Comparison of ENCODE assay signal across 9 cellular contexts in the genomic region with DNA sequence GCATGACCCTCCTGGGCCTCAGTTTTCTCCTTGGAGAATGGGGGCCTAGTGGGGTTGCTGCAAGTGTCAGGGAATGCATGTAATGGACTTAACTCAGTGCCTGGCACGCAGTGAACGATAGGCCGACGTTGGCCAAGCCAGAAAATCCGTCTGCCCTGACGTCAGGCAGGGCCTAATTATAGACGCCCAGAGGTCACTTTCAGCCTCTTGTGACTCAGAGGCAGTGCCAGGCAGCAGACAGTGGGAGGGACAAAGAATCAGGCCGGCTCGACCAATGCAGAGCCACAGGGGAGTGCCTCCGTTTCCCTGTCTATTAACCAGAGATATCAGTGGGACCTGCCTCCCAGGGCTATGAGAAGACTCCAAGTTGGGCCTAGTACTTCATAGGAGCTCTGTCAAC.
DNase-seq lines count a peak whose midpoint lies in the region; ATAC-seq, FAIRE-seq and TF ChIP-seq lines count a peak whose summit lies in the region.
"Had no signal": no experiment of that assay in that cellular context is flagged by ENCODE, and none has a peak within 500 bp of the region (broad histone marks: within the 10 kb centered on the region; RNA-seq: fewer than 3 reads in every experiment).

No MANE protein-coding gene starts in this region.

- H2AK5ac ChIP-seq in neuronal stem cell (ENCODE audit: low read depth, low read length), result no peak overlapping the region

- no peak for TF ChIP-seq RAD21 in A549 (conservative IDR thresholded peaks at IDR 0.05 in 1 of 2, IDR thresholded peaks at IDR 0.05 in 1 of 2)

- H3K4ac ChIP-seq in neuronal stem cell (ENCODE audit: low read length), result no peak overlapping the region

- peak overlapping the region; percentile 50 for H2AFZ ChIP-seq in neuronal stem cell (ENCODE audit: low read length)

- no peaks in the 10 kb centered on the region for H3K79me1 ChIP-seq in neuronal stem cell (ENCODE audit: low read depth, low read length)

- H3K9me3 ChIP-seq in A549 (no peaks in the 10 kb centered on the region), neuronal stem cell (replicated peaks in 1 of 2; ENCODE audit: control insufficient read depth in 2 of 2, insufficient read depth in 1 of 2, low read depth in 1 of 2, low read length in 2 of 2) (peaks cover 0 to 9% of the 10 kb centered on the region in 2 donors)

- TF ChIP-seq EP300 in A549 (IDR thresholded peaks at IDR 0.05), result no peak

- H2BK5ac ChIP-seq in neuronal stem cell (ENCODE audit: low read length), result no peak overlapping the region

- FAIRE-seq in A549 (lab: Jason Lieb, UNC), result no peak

- no peak for TF ChIP-seq POLR2A in A549 (IDR thresholded peaks at IDR 0.05; ENCODE audit: low read length)

- peaks cover 17% of the 10 kb centered on the region for H3K4me1 ChIP-seq in A549
- H3K4me1 ChIP-seq in neuronal stem cell (ENCODE audit: control insufficient read depth in 2 of 2, insufficient read depth in 1 of 2, low read depth in 1 of 2, low read length in 2 of 2), result peaks cover 12 to 28% of the 10 kb centered on the region in 2 donors

- no peak overlapping the region for H3K18ac ChIP-seq in neuronal stem cell (ENCODE audit: low read length)

- TF ChIP-seq CTCF in A549 (IDR thresholded peaks at IDR 0.05), result no peak
- TF ChIP-seq CTCF in RWPE1 (conservative IDR thresholded peaks at IDR 0.05; ENCODE audit: low read depth), result no peak

- H3K4me2 ChIP-seq in A549, result peak overlapping the region; percentile 49
- H3K4me2 ChIP-seq in neuronal stem cell (ENCODE audit: insufficient read depth, low read length, poor library complexity, severe bottlenecking), result no peak overlapping the region

- no peak overlapping the region for H4K8ac ChIP-seq in neuronal stem cell (ENCODE audit: low read depth, low read length)

- H3K14ac ChIP-seq in neuronal stem cell (ENCODE audit: low read length), result no peak overlapping the region

- 7% methylated on average over 3 of the region's 10 CpGs for WGBS in A549 (ENCODE audit: missing lambda C conversion rate)
- no CpG with 5 or more reads among the region's 10 CpGs for WGBS in neuronal stem cell (ENCODE audit: extremely low coverage in 2 of 2, insufficient read length in 2 of 2, insufficient replicate concordance in 1 of 2), 2 donors

- H3K36me3 ChIP-seq in neuronal stem cell (replicated peaks in 1 of 2; ENCODE audit: control insufficient read depth in 2 of 2, insufficient read depth in 2 of 2, low read length in 2 of 2), result no peaks in the 10 kb centered on the region
- H3K36me3 ChIP-seq: BLaER1 treated with 17β-estradiol and CSF1 and Interleukin-3, amounts not matched to agents 10 nM and 100 nM had no signal

- H3K4me3 ChIP-seq in A549 (no peak overlapping the region), neuronal stem cell (ENCODE audit: low read length in 2 of 2) (no peak overlapping the region)
- H3K4me3 ChIP-seq: BLaER1 treated with 17β-estradiol and CSF1 and Interleukin-3, amounts not matched to agents 10 nM and 100 nM had no signal

- DNase-seq in A549 (ENCODE audit: low read depth in 1 of 2, low spot score in 1 of 2) (peak; percentile 74 to 85), RWPE1 (ENCODE audit: low spot score) (peak; percentile 20), fibroblast of the conjunctiva (ENCODE audit: low read depth) (peak; percentile 40), neuronal stem cell (ENCODE audit: low spot score) (no peak), UCSD-AML1 (lab: John Stamatoyannopoulos, UW; ENCODE audit: unreplicated experiment) (no peak), HK-2 (ENCODE audit: unreplicated experiment) (no peak)

- no peak overlapping the region for H2BK120ac ChIP-seq in neuronal stem cell (ENCODE audit: low read depth, low read length)

- H3K27ac ChIP-seq in A549, result peak overlapping the region; percentile 59 to 80
- H3K27ac ChIP-seq in RWPE1, result peak overlapping the region; percentile 23
- H3K27ac ChIP-seq in neuronal stem cell (replicated peaks; ENCODE audit: low read length), result no peak overlapping the region
- H3K27ac ChIP-seq: BLaER1 treated with 17β-estradiol and CSF1 and Interleukin-3, amounts not matched to agents 10 nM and 100 nM had no signal

- H3K9ac ChIP-seq in neuronal stem cell (ENCODE audit: low read depth, low read length, poor library complexity), result no peak overlapping the region
- H3K9ac ChIP-seq: BLaER1 treated with 17β-estradiol and CSF1 and Interleukin-3, amounts not matched to agents 10 nM and 100 nM had no signal

- H3K27me3 ChIP-seq in neuronal stem cell (ENCODE audit: control insufficient read depth in 3 of 3, insufficient read depth in 3 of 3, low read depth in 1 of 3, low read length in 3 of 3), result no peaks in the 10 kb centered on the region
- H3K27me3 ChIP-seq: BLaER1 treated with 17β-estradiol and CSF1 and Interleukin-3, amounts not matched to agents 10 nM and 100 nM had no signal

- no peak overlapping the region for H4K91ac ChIP-seq in neuronal stem cell (ENCODE audit: low read depth, low read length, poor library complexity)

- CTCF ChIA-PET in A549 (lab: Yijun Ruan, JAX), result no interaction called here
- CTCF ChIA-PET in RWPE1 (lab: Yijun Ruan, JAX), result interaction anchor here (0.6 kb wide), 1 partner anchor 8 kb away, joined by 3 read pairs; no protein-coding TSS in a partner anchor

- H2BK12ac ChIP-seq in neuronal stem cell (ENCODE audit: low read length), result no peak overlapping the region

- POLR2A ChIA-PET in A549 (lab: Yijun Ruan, JAX) (no interaction called here), RWPE1 (lab: Yijun Ruan, JAX; ENCODE audit: low non-redundant PET) (no interaction called here)

- H3K23ac ChIP-seq in neuronal stem cell (ENCODE audit: low read depth, low read length, poor library complexity), result no peak overlapping the region

- no peak overlapping the region for H2BK15ac ChIP-seq in neuronal stem cell (ENCODE audit: low read length)

- peak; percentile 91 to 96 for ATAC-seq in A549
- no peak for ATAC-seq in HG02870 (IDR thresholded peaks at IDR 0.05; ENCODE audit: unreplicated experiment)
- ATAC-seq in HG03457 (IDR thresholded peaks at IDR 0.05; ENCODE audit: unreplicated experiment), result no peak

TF ChIP-seq in A549, 52 proteins besides CTCF, POLR2A, EP300 and RAD21:
- TF ChIP-seq, protein P1, sequence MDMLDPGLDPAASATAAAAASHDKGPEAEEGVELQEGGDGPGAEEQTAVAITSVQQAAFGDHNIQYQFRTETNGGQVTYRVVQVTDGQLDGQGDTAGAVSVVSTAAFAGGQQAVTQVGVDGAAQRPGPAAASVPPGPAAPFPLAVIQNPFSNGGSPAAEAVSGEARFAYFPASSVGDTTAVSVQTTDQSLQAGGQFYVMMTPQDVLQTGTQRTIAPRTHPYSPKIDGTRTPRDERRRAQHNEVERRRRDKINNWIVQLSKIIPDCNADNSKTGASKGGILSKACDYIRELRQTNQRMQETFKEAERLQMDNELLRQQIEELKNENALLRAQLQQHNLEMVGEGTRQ (IDR thresholded peaks at IDR 0.05), result no peak
- TF ChIP-seq EHF (CRISPR knock-in tag; IDR thresholded peaks at IDR 0.05) (no peak), ESRRA (IDR thresholded peaks at IDR 0.05; ENCODE audit: borderline replicate concordance, low read length) (peak; percentile 39; the same call in 1 of the 2 replicates), NR3C1 (IDR thresholded peaks at IDR 0.05) (no peak), CBX2 (IDR thresholded peaks at IDR 0.05; ENCODE audit: borderline replicate concordance, low read depth) (no peak), FOSL2 (IDR thresholded peaks at IDR 0.05) (no peak), FOSL2 (CRISPR knock-in tag; IDR thresholded peaks at IDR 0.05) (peak; percentile 74)
- TF ChIP-seq, protein P2, sequence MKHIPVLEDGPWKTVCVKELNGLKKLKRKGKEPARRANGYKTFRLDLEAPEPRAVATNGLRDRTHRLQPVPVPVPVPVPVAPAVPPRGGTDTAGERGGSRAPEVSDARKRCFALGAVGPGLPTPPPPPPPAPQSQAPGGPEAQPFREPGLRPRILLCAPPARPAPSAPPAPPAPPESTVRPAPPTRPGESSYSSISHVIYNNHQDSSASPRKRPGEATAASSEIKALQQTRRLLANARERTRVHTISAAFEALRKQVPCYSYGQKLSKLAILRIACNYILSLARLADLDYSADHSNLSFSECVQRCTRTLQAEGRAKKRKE (CRISPR knock-in tag; IDR thresholded peaks at IDR 0.05; ENCODE audit: low read depth), result no peak

Comparison
In these comparisons a context has a peak if more than half of its experiments do, and no peak if none do; other contexts are left out.
1. ATAC-seq: peak in A549 (2 of 2); none in HG02870 (single experiment) and HG03457 (single experiment).
2. DNase-seq: peak in A549 (2 of 2), RWPE1 (single experiment) and fibroblast of the conjunctiva (single experiment); none in neuronal stem cell (single experiment), UCSD-AML1 (single experiment) and HK-2 (single experiment).